8 cellular contexts compared by ENCODE assay signal in genomic region chr17:38799501-38800236, GRCh38. TPM values are rescaled to one million over a fixed set of nuclear protein-coding genes. Genes with fewer than 3 reads are reported as not detected.
DNase-seq lines count a peak whose midpoint lies in the region; ATAC-seq lines count a peak whose summit lies in the region.

Gene PIP4K2B, minus strand, starts transcription at chr17:38799556. Its CDS starts 132 bp downstream, at chr17:38799424.

- DNase-seq in COLO668 (lab: John Stamatoyannopoulos, UW; ENCODE audit: unreplicated experiment) (peak; percentile 93), HT1080 (ENCODE audit: low read depth) (peak; percentile 96), NOMO-1 (lab: John Stamatoyannopoulos, UW; ENCODE audit: unreplicated experiment in 2 of 2) (peak; percentile 95 to 97), lung microvascular endothelial cell (ENCODE audit: low read depth in 2 of 2) (peak; percentile 97)
- DNase-seq in effector CD8-positive, alpha-beta T cell (lab: John Stamatoyannopoulos, UW), result peak; percentile 78
- DNase-seq in stimulated activated CD4-positive, alpha-beta T cell treated with anti-CD3 and anti-CD28 coated beads, TNF-alpha, amount 100 ng/mL, for 4 hours (ENCODE audit: low read depth in 3 of 3), result peak; percentile 65 to 76 (median 70)

- CTCF ChIA-PET in activated CD8-positive, alpha-beta memory T cell treated with anti-CD3 and anti-CD28 coated beads for 36 hours (lab: Charles Lee), result no interaction called here

- peak; percentile 77 for ATAC-seq in GM21360 (IDR thresholded peaks at IDR 0.05; ENCODE audit: unreplicated experiment)

- POLR2A ChIA-PET in activated CD8-positive, alpha-beta memory T cell treated with anti-CD3 and anti-CD28 coated beads for 36 hours (lab: Charles Lee), result interaction anchor here (0.5 to 0.6 kb wide), 2 partner anchors 371 to 662 kb away, joined by 3 read pairs; partner anchors contain the start of gene CDK12

RNA-seq across cellular contexts. Expression of gene PIP4K2B, which starts in this region (rescaled TPM):
- 33.8 and 42.2 TPM in 2 replicates for total RNA-seq in HT1080 (2014; rRNA removed; shearing (Covaris generic))
- polyA plus RNA-seq in HT1080 (2015; cell fraction: cytosol; rRNA removed), result 34.5 and 36.8 TPM in 2 replicates
- 45.3 and 45.4 TPM in 2 replicates for polyA plus RNA-seq in HT1080 (2015; cell fraction: nucleus; rRNA removed)
- total RNA-seq in activated CD8-positive, alpha-beta memory T cell treated with anti-CD3 and anti-CD28 coated beads for 36 hours, result 10 to 100 TPM; 37.3 to 47.1 TPM
- 23.1 and 36.7 TPM in 2 replicates for total RNA-seq in lung microvascular endothelial cell

Comparison
In these comparisons a context has a peak if more than half of its experiments do, and no peak if none do; other contexts are left out.
1. Peak in every context shown above with its lines: DNase-seq and ATAC-seq.